In genomic region chr12:49060237-49061156, GRCh38 we compare ENCODE assay signal across 1 cellular context.
TF ChIP-seq lines count a peak whose summit lies in the region.

Gene KMT2D (minus strand): TSS chr12:49060794. CDS start chr12:49055324, 5,470 bp downstream.

TF ChIP-seq in HepG2, 621 proteins besides CTCF, POLR2A, EP300 and RAD21 (continued from another document):
- TF ChIP-seq, protein P1, sequence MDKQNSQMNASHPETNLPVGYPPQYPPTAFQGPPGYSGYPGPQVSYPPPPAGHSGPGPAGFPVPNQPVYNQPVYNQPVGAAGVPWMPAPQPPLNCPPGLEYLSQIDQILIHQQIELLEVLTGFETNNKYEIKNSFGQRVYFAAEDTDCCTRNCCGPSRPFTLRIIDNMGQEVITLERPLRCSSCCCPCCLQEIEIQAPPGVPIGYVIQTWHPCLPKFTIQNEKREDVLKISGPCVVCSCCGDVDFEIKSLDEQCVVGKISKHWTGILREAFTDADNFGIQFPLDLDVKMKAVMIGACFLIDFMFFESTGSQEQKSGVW (CRISPR knock-in tag; IDR thresholded peaks at IDR 0.05; ENCODE audit: borderline replicate concordance) = no peak
- TF ChIP-seq ZNF891 (CRISPR knock-in tag; IDR thresholded peaks at IDR 0.05) = 0 out of 2 replicates have a peak, but pooled peaks have one; percentile 30
- TF ChIP-seq LRRFIP1 (CRISPR knock-in tag; conservative IDR thresholded peaks at IDR 0.05) = no peak
- TF ChIP-seq TP53 (CRISPR knock-in tag; conservative IDR thresholded peaks at IDR 0.05) = no peak
